ENCODE assay signal across 8 cellular contexts in the genomic region with DNA sequence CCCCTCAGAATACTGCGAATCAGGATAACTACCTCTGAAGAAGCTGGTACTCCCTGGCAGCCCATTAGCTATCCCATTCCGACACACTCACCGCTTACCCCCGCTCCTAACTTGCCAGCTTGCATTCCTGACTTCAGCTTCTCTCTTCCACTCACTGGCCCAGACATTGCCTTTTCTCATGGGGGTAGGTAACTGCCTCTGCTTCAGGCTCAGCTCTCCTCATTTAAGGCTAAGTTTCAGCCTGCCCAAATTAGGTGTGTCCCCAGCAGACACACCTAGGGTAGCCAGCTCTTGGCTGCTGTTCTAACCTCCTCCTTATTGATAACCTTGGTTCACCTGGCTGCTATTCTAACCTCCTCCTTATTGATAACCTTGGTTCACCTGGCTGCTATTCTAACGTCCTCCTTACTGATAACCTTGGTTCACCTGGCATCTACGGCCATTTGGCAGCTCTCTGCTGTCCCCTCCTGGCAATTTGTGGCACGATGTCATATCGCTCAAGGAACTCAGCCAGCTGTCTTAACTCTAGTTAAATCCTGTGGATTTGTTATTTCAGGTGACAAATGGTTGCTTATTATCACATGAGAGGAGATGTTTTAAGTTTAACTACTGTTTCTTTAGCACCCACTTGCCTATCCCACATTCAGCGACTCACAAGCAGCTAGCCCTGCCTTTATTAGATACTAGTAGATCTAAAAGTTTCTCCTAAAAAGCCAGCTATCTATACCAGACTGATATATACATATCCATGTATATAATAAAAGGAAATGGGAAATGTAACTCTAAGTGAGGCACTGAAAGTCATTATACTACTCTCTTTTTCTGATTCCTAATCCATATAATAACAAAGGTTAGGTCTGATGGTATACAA.
DNase-seq lines count a peak whose midpoint lies in the region; ATAC-seq and TF ChIP-seq lines count a peak whose summit lies in the region.

No MANE protein-coding gene starts in this region.

- peak overlapping the region; percentile 77 for H3K27ac ChIP-seq in VCaP

- H3K4me3 Mint-ChIP-seq in mesothelial cell of epicardium = no peak overlapping the region

- H3K4me1 Mint-ChIP-seq in mesothelial cell of epicardium = peaks cover 2% of the 10 kb centered on the region

- DNase-seq in ELR (ENCODE audit: low read depth) (peak; percentile 37), HK-2 (ENCODE audit: unreplicated experiment) (peak; percentile 9), left lobe of liver (ENCODE audit: low spot score) (no peak), mesothelial cell of epicardium (ENCODE audit: low spot score in 2 of 2, unreplicated experiment in 2 of 2) (no peak), SKM-1 treated with dmso at 0.1 percent for 144 hours (lab: John Stamatoyannopoulos, UW; ENCODE audit: unreplicated experiment) (no peak)
- DNase-seq in central memory CD4-positive, alpha-beta T cell = no peak

- H3K36me3 Mint-ChIP-seq in mesothelial cell of epicardium = no peaks in the 10 kb centered on the region

- ATAC-seq in left lobe of liver (peak; percentile 61), HG02852 (IDR thresholded peaks at IDR 0.05; ENCODE audit: unreplicated experiment) (no peak)

- no peak overlapping the region for H3K27ac Mint-ChIP-seq in mesothelial cell of epicardium

- TF ChIP-seq CTCF in VCaP (conservative IDR thresholded peaks at IDR 0.05) = peak; percentile 97
- no peak for TF ChIP-seq CTCF in mesothelial cell of epicardium (IDR thresholded peaks at IDR 0.05; ENCODE audit: unreplicated experiment)

- H3K27me3 Mint-ChIP-seq in mesothelial cell of epicardium (ENCODE audit: low read depth) = peaks cover 6% of the 10 kb centered on the region

- H3K9me3 Mint-ChIP-seq in mesothelial cell of epicardium = no peaks in the 10 kb centered on the region

Comparison
In these comparisons a context has a peak if more than half of its experiments do, and no peak if none do; other contexts are left out.
1. DNase-seq: peak in ELR (single experiment) and HK-2 (single experiment); none in left lobe of liver (single experiment), mesothelial cell of epicardium (0 of 2), central memory CD4-positive, alpha-beta T cell (single experiment) and SKM-1 treated with dmso at 0.1 percent for 144 hours (single experiment).